10 cellular contexts compared by ENCODE assay signal in genomic region chr19:3575260-3575741, GRCh38. TPM values are rescaled to one million over a fixed set of nuclear protein-coding genes. Genes with fewer than 3 reads are reported as not detected.
DNase-seq lines count a peak whose midpoint lies in the region; ATAC-seq and TF ChIP-seq lines count a peak whose summit lies in the region.
"Had no signal": no experiment of that assay in that cellular context is flagged by ENCODE, and none has a peak within 500 bp of the region (broad histone marks: within the 10 kb centered on the region; RNA-seq: fewer than 3 reads in every experiment).

No MANE protein-coding gene starts in this region.

- H3K9ac ChIP-seq in colonic mucosa (ENCODE audit: low read depth in 2 of 2, low read length in 2 of 2), result no peak overlapping the region

- TF ChIP-seq POLR2A in breast epithelium (IDR thresholded peaks at IDR 0.05) (no peak), stomach (IDR thresholded peaks at IDR 0.05) (no peak)

- POLR2A ChIA-PET in MCF 10A (lab: Yijun Ruan, JAX), result interaction anchor here (0.9 to 1.1 kb wide), 3 partner anchors 9 to 18 kb away, joined by 3 to 4 read pairs (median 3); partner anchors contain the start of gene MFSD12

- intact Hi-C loops in MCF 10A (cut with micrococcal nuclease), result no loop called here
- intact Hi-C loops in breast epithelium (cut with DNase I; ENCODE audit: low total_unique reads), result no loop called here
- intact Hi-C loops in colonic mucosa (cut with DNase I), result no loop called here
- intact Hi-C loops in stomach (cut with DNase I; ENCODE audit: low total_unique reads), result no loop called here
- intact Hi-C loops in psoas muscle (cut with DNase I), result loop anchor here (5.0 kb wide), 1 partner anchor 42 kb away; no protein-coding TSS in a partner anchor

- H3K36me3 Mint-ChIP-seq in MCF 10A (ENCODE audit: insufficient read depth, unreplicated experiment), result peaks cover 41% of the 10 kb centered on the region

- H3K27ac Mint-ChIP-seq in MCF 10A (ENCODE audit: low read depth, unreplicated experiment), result no peak overlapping the region

- CTCF ChIA-PET in MCF 10A (lab: Yijun Ruan, JAX), result interaction anchor here (0.6 to 0.8 kb wide), 4 partner anchors 26 to 1384 kb away, joined by 3 to 4 read pairs (median 3); no protein-coding TSS in a partner anchor

- H3K9me3 Mint-ChIP-seq in MCF 10A (ENCODE audit: unreplicated experiment), result no peaks in the 10 kb centered on the region

- H3K4me1 Mint-ChIP-seq in MCF 10A (ENCODE audit: insufficient read depth, unreplicated experiment), result peaks cover 13% of the 10 kb centered on the region

- H3K4me3 ChIP-seq in breast epithelium, result no peak overlapping the region
- no peak overlapping the region for H3K4me3 ChIP-seq in colonic mucosa
- H3K4me3 ChIP-seq in stomach, result no peak overlapping the region
- H3K4me3 ChIP-seq in psoas muscle, result no peak overlapping the region

- WGBS in stomach, 5 donors, result 85 to 90% (median 90%) methylated on average over 19 of the region's 19 CpGs
- 88 to 94% (median 92%) methylated on average over 19 of the region's 19 CpGs for WGBS in psoas muscle, 3 donors

- H3K27me3 Mint-ChIP-seq in MCF 10A (ENCODE audit: insufficient read depth, unreplicated experiment), result no peaks in the 10 kb centered on the region

- no peaks in the 10 kb centered on the region for H3K9me3 ChIP-seq in breast epithelium
- no peaks in the 10 kb centered on the region for H3K9me3 ChIP-seq in colonic mucosa
- no peaks in the 10 kb centered on the region for H3K9me3 ChIP-seq in stomach
- no peaks in the 10 kb centered on the region for H3K9me3 ChIP-seq in psoas muscle

- BruUV-seq in MCF 10A (replicated peaks; lab: Mats Ljungman, UMichigan), result no TSS peak

- H3K36me3 ChIP-seq in breast epithelium (no peaks in the 10 kb centered on the region), colonic mucosa (no peaks in the 10 kb centered on the region), stomach (peaks cover 0 to 24% (median 19%) of the 10 kb centered on the region in 4 donors), psoas muscle (ENCODE audit: insufficient read depth in 1 of 2, low read depth in 1 of 2) (peaks cover 0 to 6% of the 10 kb centered on the region in 2 donors)

- H3K4me1 ChIP-seq in breast epithelium (no peaks in the 10 kb centered on the region), colonic mucosa (peaks cover 10% of the 10 kb centered on the region), stomach (peaks cover 23 to 51% (median 41%) of the 10 kb centered on the region in 4 donors), psoas muscle (peaks cover 10% of the 10 kb centered on the region)

- TF ChIP-seq EP300 in stomach (IDR thresholded peaks at IDR 0.05), result no peak

- DNase-seq in MCF 10A (ENCODE audit: unreplicated experiment), result peak; percentile 79
- DNase-seq in breast epithelium (ENCODE audit: low spot score in 2 of 2), result no peak
- peak; percentile 41 for DNase-seq in OCI-M1 (lab: John Stamatoyannopoulos, UW)
- peak; percentile 28 for DNase-seq in colonic mucosa
- peak; percentile 42 for DNase-seq in stomach
- no peak for DNase-seq in globus pallidus (ENCODE audit: low spot score)
- no peak for DNase-seq in psoas muscle
- DNase-seq: DND-41 had no signal

- H3K27ac ChIP-seq in breast epithelium, result no peak overlapping the region
- no peak overlapping the region for H3K27ac ChIP-seq in colonic mucosa
- H3K27ac ChIP-seq in stomach, result no peak overlapping the region
- no peak overlapping the region for H3K27ac ChIP-seq in psoas muscle

- no peaks in the 10 kb centered on the region for H3K27me3 ChIP-seq in breast epithelium
- H3K27me3 ChIP-seq in colonic mucosa, result no peaks in the 10 kb centered on the region
- no peaks in the 10 kb centered on the region for H3K27me3 ChIP-seq in stomach
- H3K27me3 ChIP-seq in psoas muscle (ENCODE audit: insufficient read depth in 3 of 3, low read length in 2 of 3), result no peaks in the 10 kb centered on the region

- no peak overlapping the region for H3K4me3 Mint-ChIP-seq in MCF 10A (ENCODE audit: unreplicated experiment)

- TF ChIP-seq CTCF in MCF 10A (IDR thresholded peaks at IDR 0.05; ENCODE audit: unreplicated experiment) (peak; percentile 28), breast epithelium (IDR thresholded peaks at IDR 0.05) (no peak), colonic mucosa (IDR thresholded peaks at IDR 0.05) (no peak), stomach (IDR thresholded peaks at IDR 0.05) (no peak), psoas muscle (IDR thresholded peaks at IDR 0.05) (no peak)

- ATAC-seq in GM21367 (IDR thresholded peaks at IDR 0.05; ENCODE audit: unreplicated experiment), result no peak
- no peak for ATAC-seq in psoas muscle

RNA-seq across cellular contexts. Expression of gene HMG20B, which starts 2.6 kb away (rescaled TPM):
- 54.7 and 64.7 TPM in 2 replicates for total RNA-seq in MCF 10A (2022)
- total RNA-seq in breast epithelium, result 100 to 1,000 TPM; 120 to 142 (median 127) TPM
- total RNA-seq in colonic mucosa, result 100 to 1,000 TPM in 1 of 2 donors, 10 to 100 TPM in 1; 87.9 to 118 TPM
- 100 to 1,000 TPM in 3 of 5 donors, 10 to 100 TPM in 2; 39.8 to 638 (median 160) TPM for total RNA-seq in stomach
- 100 to 1,000 TPM in 1 of 3 donors, 10 to 100 TPM in 2; 79.5 to 103 (median 80.6) TPM for polyA plus RNA-seq in stomach
- 10 to 100 TPM; 14.3 to 27.2 (median 24.5) TPM for total RNA-seq in psoas muscle
- 10 to 100 TPM; 21.4 to 25.2 (median 24.7) TPM for polyA plus RNA-seq in psoas muscle

RNA-seq across cellular contexts. Expression of gene GIPC3, which starts 10.0 kb away (rescaled TPM):
- total RNA-seq in MCF 10A (2022) (not detected in 2 replicates), breast epithelium (under 1 TPM; 0.29 to 0.66 (median 0.64) TPM), colonic mucosa (1 to 10 TPM in 1 of 2 donors, under 1 TPM in 1; 0.40 to 1.1 TPM), stomach (1 to 10 TPM in 1 of 5 donors, not detected in 4; 2.9 TPM), psoas muscle (1 to 10 TPM in 1 of 4 donors, under 1 TPM in 3; 0.30 to 1.1 (median 0.55) TPM)
- polyA plus RNA-seq in stomach (1 to 10 TPM in 2 of 3 donors, under 1 TPM in 1; 0.75 to 2.0 (median 1.1) TPM), psoas muscle (under 1 TPM; 0.32 to 0.45 (median 0.33) TPM)

RNA-seq across cellular contexts. Expression of gene MFSD12, which starts 17.9 kb away (rescaled TPM):
- total RNA-seq in MCF 10A (2022), result 77.5 and 79.4 TPM in 2 replicates
- 10 to 100 TPM; 44.5 to 50.9 (median 44.9) TPM for total RNA-seq in breast epithelium
- 10 to 100 TPM; 28.4 to 54.3 TPM for total RNA-seq in colonic mucosa
- total RNA-seq in stomach, result 10 to 100 TPM in 4 of 5 donors, under 1 TPM in 1; 0.58 to 96.4 (median 62.5) TPM
- 10 to 100 TPM in 2 of 3 donors, 1 to 10 TPM in 1; 8.2 to 35.6 (median 34.1) TPM for polyA plus RNA-seq in stomach
- total RNA-seq in psoas muscle, result 10 to 100 TPM; 16.3 to 25.2 (median 21.5) TPM
- 10 to 100 TPM; 25.6 to 46.6 (median 33.8) TPM for polyA plus RNA-seq in psoas muscle

RNA-seq across cellular contexts. Expression of gene TBXA2R, which starts 31.4 kb away (rescaled TPM):
- total RNA-seq in MCF 10A (2022) (not detected in 2 replicates), breast epithelium (under 1 TPM; 0.32 to 0.44 (median 0.33) TPM), colonic mucosa (1 to 10 TPM; 1.5 to 1.7 TPM), stomach (1 to 10 TPM in 1 of 5 donors, under 1 TPM in 1, not detected in 3; 0.37 to 1.0 TPM), psoas muscle (1 to 10 TPM in 3 of 4 donors, under 1 TPM in 1; 0.89 to 3.0 (median 1.7) TPM)
- polyA plus RNA-seq in stomach (1 to 10 TPM in 2 of 3 donors, under 1 TPM in 1; 0.50 to 2.6 (median 1.2) TPM), psoas muscle (1 to 10 TPM in 2 of 3 donors, under 1 TPM in 1; 0.52 to 1.2 (median 1.1) TPM)

RNA-seq across cellular contexts. Expression of gene TEKTIP1, which starts 36.3 kb away (rescaled TPM):
- 0.49 and 1.0 TPM in 2 replicates for total RNA-seq in MCF 10A (2022)
- total RNA-seq in breast epithelium, result 1 to 10 TPM in 1 of 3 donors, not detected in 2; 2.0 TPM
- 1 to 10 TPM; 1.5 to 4.7 TPM for total RNA-seq in colonic mucosa
- total RNA-seq in stomach, result not detected
- under 1 TPM in 2 of 3 donors, not detected in 1; 0.28 to 1.00 TPM for polyA plus RNA-seq in stomach
- 1 to 10 TPM in 1 of 4 donors, under 1 TPM in 1, not detected in 2; 0.44 to 1.0 TPM for total RNA-seq in psoas muscle
- not detected for polyA plus RNA-seq in psoas muscle
- total RNA-seq: dermis microvascular lymphatic vessel endothelial cell had no signal

Comparison
In these comparisons a context has a peak if more than half of its experiments do, and no peak if none do; other contexts are left out.
1. DNase-seq: peak in MCF 10A (single experiment), OCI-M1 (single experiment), colonic mucosa (single experiment) and stomach (single experiment); none in breast epithelium (0 of 2), globus pallidus (single experiment) and psoas muscle (0 of 2).
2. intact Hi-C loops: an anchor here in psoas muscle (5.0 kb wide); none called in MCF 10A, breast epithelium, colonic mucosa and stomach.